9 cellular contexts compared by ENCODE assay signal in genomic region chr20:31666258-31667042, GRCh38. TPM values are rescaled to one million over a fixed set of nuclear protein-coding genes. Genes with fewer than 3 reads are reported as not detected.
DNase-seq lines count a peak whose midpoint lies in the region; ATAC-seq and TF ChIP-seq lines count a peak whose summit lies in the region.
"Had no signal": no experiment of that assay in that cellular context is flagged by ENCODE, and none has a peak within 500 bp of the region (broad histone marks: within the 10 kb centered on the region; RNA-seq: fewer than 3 reads in every experiment).

No MANE protein-coding gene starts in this region.

- WGBS in trophoblast cell (ENCODE audit: extremely low coverage, insufficient coverage, insufficient read length), result no CpG with 5 or more reads among the region's 7 CpGs

- H3K27ac ChIP-seq in CD4-positive, CD25-positive, alpha-beta regulatory T cell (ENCODE audit: insufficient read depth, low read length, poor library complexity, severe bottlenecking), result peak overlapping the region; percentile 34
- H3K27ac ChIP-seq in RWPE2 (ENCODE audit: poor library complexity, severe bottlenecking) (peak overlapping the region; percentile 47), trophoblast cell (ENCODE audit: low read depth, low read length) (no peak overlapping the region)

- DNase-seq in CD4-positive, CD25-positive, alpha-beta regulatory T cell, result peak in 2 of 3 donors; percentile 29 to 83
- DNase-seq in RWPE2 (ENCODE audit: low spot score), result no peak
- peak; percentile 65 for DNase-seq in fibroblast of mammary gland (ENCODE audit: low read depth)
- peak; percentile 13 to 32 for DNase-seq in trophoblast cell
- DNase-seq in DMS114 treated with DMSO at 0.1 percent for 48 hours (lab: John Stamatoyannopoulos, UW; ENCODE audit: unreplicated experiment), result no peak
- DNase-seq in activated T-cell treated with anti-CD3 and anti-CD28 coated beads, Interleukin-2, amount 50 U/mL, for 48 hours, result no peak
- no peak for DNase-seq in NCI-H1436 treated with DMSO at 0.1 percent for 48 hours (lab: John Stamatoyannopoulos, UW)

- TF ChIP-seq CTCF in RWPE2 (IDR thresholded peaks at IDR 0.05; ENCODE audit: poor library complexity, severe bottlenecking) (no peak), fibroblast of mammary gland (conservative IDR thresholded peaks at IDR 0.05; ENCODE audit: control insufficient read depth, insufficient read depth, low read depth, low read length) (no peak)

- peaks cover 2 to 66% (median 31%) of the 10 kb centered on the region in 4 donors for H3K4me1 Mint-ChIP-seq in CD4-positive, CD25-positive, alpha-beta regulatory T cell

- H3K36me3 ChIP-seq in CD4-positive, CD25-positive, alpha-beta regulatory T cell (ENCODE audit: control insufficient read depth, insufficient read depth, low read length), result peaks cover 15% of the 10 kb centered on the region
- H3K36me3 ChIP-seq in RWPE2 (ENCODE audit: low read depth) (peaks cover 81% of the 10 kb centered on the region), trophoblast cell (ENCODE audit: control insufficient read depth in 1 of 2, insufficient read depth in 2 of 2, low read length in 2 of 2) (peaks cover 13 to 15% of the 10 kb centered on the region in 2 experiments)

- H3K36me3 Mint-ChIP-seq in CD4-positive, CD25-positive, alpha-beta regulatory T cell, result peaks cover 19% of the 10 kb centered on the region

- no peak overlapping the region for H3K9ac ChIP-seq in trophoblast cell (ENCODE audit: low read length)

- H3K23ac ChIP-seq in trophoblast cell (ENCODE audit: low read length), result no peak overlapping the region

- no peaks in the 10 kb centered on the region for H3K9me3 ChIP-seq in CD4-positive, CD25-positive, alpha-beta regulatory T cell (ENCODE audit: control insufficient read depth in 2 of 2, low read length in 2 of 2)
- H3K9me3 ChIP-seq in RWPE2 (ENCODE audit: severe bottlenecking) (no peaks in the 10 kb centered on the region), trophoblast cell (ENCODE audit: insufficient read depth, low read depth, low read length) (no peaks in the 10 kb centered on the region)

- H3K4me3 ChIP-seq in CD4-positive, CD25-positive, alpha-beta regulatory T cell (ENCODE audit: low read depth, low read length), result no peak overlapping the region
- H3K4me3 ChIP-seq in RWPE2 (ENCODE audit: severe bottlenecking) (no peak overlapping the region), fibroblast of mammary gland (ENCODE audit: control insufficient read depth, low read depth, low read length) (no peak overlapping the region), trophoblast cell (ENCODE audit: low read depth, low read length) (no peak overlapping the region)

- no peak overlapping the region for H3K18ac ChIP-seq in trophoblast cell (ENCODE audit: low read length)

- H4K91ac ChIP-seq in trophoblast cell (ENCODE audit: low read depth, low read length), result peak overlapping the region; percentile 8

- no peak overlapping the region for H4K8ac ChIP-seq in trophoblast cell (ENCODE audit: low read depth, low read length)

- H2BK12ac ChIP-seq in trophoblast cell (ENCODE audit: low read length), result no peak overlapping the region

- H4K12ac ChIP-seq in trophoblast cell (ENCODE audit: low read depth, low read length), result no peak overlapping the region

- peaks cover 11% of the 10 kb centered on the region for H3K79me1 ChIP-seq in trophoblast cell (ENCODE audit: low read length)

- H2BK5ac ChIP-seq in trophoblast cell (ENCODE audit: low read depth, low read length, poor library complexity), result no peak overlapping the region

- no peak overlapping the region for H2BK120ac ChIP-seq in trophoblast cell (ENCODE audit: insufficient read depth, low read length, poor library complexity)

- H2AK5ac ChIP-seq in trophoblast cell (ENCODE audit: low read length), result no peak overlapping the region

- peak overlapping the region; percentile 83 to 89 (median 87) for H3K27ac Mint-ChIP-seq in CD4-positive, CD25-positive, alpha-beta regulatory T cell

- no peak overlapping the region for H3K14ac ChIP-seq in trophoblast cell (ENCODE audit: low read length)

- H2AFZ ChIP-seq in trophoblast cell (ENCODE audit: insufficient read depth, low read length, poor library complexity), result no peak overlapping the region

- no peaks in the 10 kb centered on the region for H3K27me3 Mint-ChIP-seq in CD4-positive, CD25-positive, alpha-beta regulatory T cell

- no peaks in the 10 kb centered on the region for H3K79me2 ChIP-seq in trophoblast cell (ENCODE audit: control insufficient read depth, insufficient read depth, low read length, poor library complexity)

- H3K4me1 ChIP-seq in CD4-positive, CD25-positive, alpha-beta regulatory T cell (ENCODE audit: control insufficient read depth, insufficient read depth, low read length, poor library complexity, severe bottlenecking), result peaks cover 18% of the 10 kb centered on the region
- H3K4me1 ChIP-seq in RWPE2 (ENCODE audit: insufficient read depth, poor library complexity, severe bottlenecking), result peaks cover 10% of the 10 kb centered on the region
- H3K4me1 ChIP-seq in trophoblast cell (ENCODE audit: control insufficient read depth in 1 of 2, insufficient read depth in 2 of 2, low read length in 2 of 2), result peaks cover 26 to 28% of the 10 kb centered on the region in 2 experiments

- H3K4me2 ChIP-seq in trophoblast cell (ENCODE audit: low read length), result no peak overlapping the region

- H3K4ac ChIP-seq in trophoblast cell (ENCODE audit: low read depth, low read length), result no peak overlapping the region

- ATAC-seq in CD4-positive, CD25-positive, alpha-beta regulatory T cell (ENCODE audit: low read depth in 2 of 2), result peak; percentile 71 to 75
- no peak; the same call in 2 of the 3 replicates for ATAC-seq in RWPE2 (ENCODE audit: low read depth)
- no peak for ATAC-seq in GM21786 (IDR thresholded peaks at IDR 0.05; ENCODE audit: unreplicated experiment)

- H3K9me3 Mint-ChIP-seq in CD4-positive, CD25-positive, alpha-beta regulatory T cell, result peaks cover 0 to 1% (median 0%) of the 10 kb centered on the region in 7 donors

- H3K27me3 ChIP-seq in CD4-positive, CD25-positive, alpha-beta regulatory T cell (ENCODE audit: control insufficient read depth, insufficient read depth, low read length), result no peaks in the 10 kb centered on the region
- H3K27me3 ChIP-seq in RWPE2 (ENCODE audit: insufficient read depth, poor library complexity, severe bottlenecking) (no peaks in the 10 kb centered on the region), trophoblast cell (ENCODE audit: insufficient read depth, low read length) (no peaks in the 10 kb centered on the region)

- peak overlapping the region in 2 of 4 donors; percentile 22 to 38 for H3K4me3 Mint-ChIP-seq in CD4-positive, CD25-positive, alpha-beta regulatory T cell

RNA-seq across cellular contexts. Expression of gene COX4I2, which starts 28.7 kb away (rescaled TPM):
- not detected for total RNA-seq in CD4-positive, CD25-positive, alpha-beta regulatory T cell
- polyA plus RNA-seq in CD4-positive, CD25-positive, alpha-beta regulatory T cell, result not detected
- 1.7 TPM in 2 replicates for polyA plus RNA-seq in trophoblast cell (2013)
- total RNA-seq: astrocyte had no signal

RNA-seq across cellular contexts. Expression of gene BCL2L1, which starts 56.2 kb away (rescaled TPM):
- 38.1 TPM for total RNA-seq in CD4-positive, CD25-positive, alpha-beta regulatory T cell
- 10 to 100 TPM; 15.5 to 19.6 (median 17.3) TPM for polyA plus RNA-seq in CD4-positive, CD25-positive, alpha-beta regulatory T cell
- polyA plus RNA-seq in trophoblast cell (2013), result 62.0 and 65.1 TPM in 2 replicates

Comparison
In these comparisons a context has a peak if more than half of its experiments do, and no peak if none do; other contexts are left out.
1. ATAC-seq: peak in CD4-positive, CD25-positive, alpha-beta regulatory T cell (2 of 2); none in RWPE2 (single experiment) and GM21786 (single experiment).
2. DNase-seq: peak in CD4-positive, CD25-positive, alpha-beta regulatory T cell (2 of 3), fibroblast of mammary gland (single experiment) and trophoblast cell (2 of 2); none in RWPE2 (single experiment), DMS114 treated with DMSO at 0.1 percent for 48 hours (single experiment), activated T-cell treated with anti-CD3 and anti-CD28 coated beads, Interleukin-2, amount 50 U/mL, for 48 hours (0 of 2) and NCI-H1436 treated with DMSO at 0.1 percent for 48 hours (single experiment).